In the genomic region with DNA sequence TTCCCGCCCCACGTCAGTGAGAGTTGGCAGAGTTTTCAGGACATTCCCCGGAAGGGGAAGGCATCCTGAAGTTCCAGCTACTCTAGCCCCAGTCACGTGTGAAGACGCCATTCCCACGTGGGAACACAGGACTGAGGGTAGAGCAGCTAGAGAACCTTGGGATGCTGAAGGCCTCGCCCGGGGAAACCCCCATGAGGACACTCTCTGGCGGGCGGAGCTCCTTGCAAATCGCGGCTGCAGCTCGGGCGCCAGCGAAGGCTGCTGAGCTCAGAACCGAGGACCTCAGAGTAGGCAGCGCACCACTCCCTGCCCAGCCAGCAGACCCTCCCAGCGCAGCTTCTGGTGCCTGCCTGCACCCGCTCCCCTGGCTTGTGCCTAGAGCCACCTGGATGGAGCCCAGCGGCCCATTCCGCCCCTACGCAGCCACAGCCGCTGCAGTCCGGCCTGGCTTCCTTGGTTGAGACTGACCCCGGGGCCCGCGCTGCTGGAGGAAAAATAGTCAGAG, we compare ENCODE assay signal across 26 cellular contexts.
"Had no signal": no experiment of that assay in that cellular context is flagged by ENCODE, and none has a peak within 500 bp of the region (broad histone marks: within the 10 kb centered on the region; RNA-seq: fewer than 3 reads in every experiment).

No MANE protein-coding gene starts in this region.

- H3K36me3 Mint-ChIP-seq: immature natural killer cell; naive thymus-derived CD8-positive, alpha-beta T cell; stimulated activated effector memory CD8-positive, alpha-beta T cell treated with anti-CD3 and anti-CD28 coated beads, Interleukin-12 subunit alpha, Interleukin-12 subunit beta, amount 100 ng/mL, for 72 hours; type B pancreatic cell had no signal

- H3K79me2 ChIP-seq: parathyroid adenoma had no signal

- H3K9me3 ChIP-seq: left lung, lower lobe of right lung, neutrophil, right atrium auricular region, right lobe of liver, suprapubic skin, vagina had no signal

- H3K4me3 ChIP-seq: left lung, lower lobe of right lung, right atrium auricular region, right lobe of liver, suprapubic skin, tibial nerve, vagina had no signal

- DNase-seq: hippocampal formation; immature natural killer cell; kidney; left colon; lower lobe of right lung; mammary epithelial cell; mesenchymal stem cell; naive thymus-derived CD8-positive, alpha-beta T cell; occipital lobe; right lobe of liver; stimulated activated CD4-positive, alpha-beta T cell treated with anti-CD3 and anti-CD28 coated beads, Interleukin-4, amount 100 ng/mL, for 24 hours; stimulated activated naive CD4-positive, alpha-beta T cell had no signal

- H3K27me3 Mint-ChIP-seq: progenitor cell of endocrine pancreas; stimulated activated naive CD8-positive, alpha-beta T cell treated with anti-CD3 and anti-CD28 coated beads, Interleukin-15, Interleukin-2, amounts not matched to agents 100 ng/mL and 50 ng/mL, for 24 hours; type B pancreatic cell had no signal

- H3K9me3 Mint-ChIP-seq: naive thymus-derived CD8-positive, alpha-beta T cell; neural crest cell; stimulated activated effector memory CD8-positive, alpha-beta T cell treated with anti-CD3 and anti-CD28 coated beads, Interleukin-12 subunit alpha, Interleukin-12 subunit beta, amount 100 ng/mL, for 72 hours; stimulated activated naive CD8-positive, alpha-beta T cell treated with anti-CD3 and anti-CD28 coated beads, Interleukin-15, Interleukin-2, amounts not matched to agents 100 ng/mL and 50 ng/mL, for 24 hours; type B pancreatic cell had no signal

- H3K4me3 Mint-ChIP-seq: immature natural killer cell; naive thymus-derived CD8-positive, alpha-beta T cell; nephron; neural crest cell; stimulated activated effector memory CD8-positive, alpha-beta T cell treated with anti-CD3 and anti-CD28 coated beads, Interleukin-12 subunit alpha, Interleukin-12 subunit beta, amount 100 ng/mL, for 72 hours; stimulated activated naive CD8-positive, alpha-beta T cell treated with anti-CD3 and anti-CD28 coated beads, Interleukin-15, Interleukin-2, amounts not matched to agents 100 ng/mL and 50 ng/mL, for 24 hours; type B pancreatic cell had no signal

- H3K36me3 ChIP-seq: left lung, lower lobe of right lung, neutrophil, right atrium auricular region, right lobe of liver, suprapubic skin, tibial nerve, vagina had no signal

- H3K27ac ChIP-seq: left lung, lower lobe of right lung, neutrophil, parathyroid adenoma, right atrium auricular region, right lobe of liver, suprapubic skin, tibial nerve, vagina had no signal

- H3K27me3 ChIP-seq: right atrium auricular region, right lobe of liver, suprapubic skin, tibial nerve, vagina had no signal

- H3K27ac Mint-ChIP-seq: immature natural killer cell; naive thymus-derived CD8-positive, alpha-beta T cell; nephron; progenitor cell of endocrine pancreas; stimulated activated effector memory CD8-positive, alpha-beta T cell treated with anti-CD3 and anti-CD28 coated beads, Interleukin-12 subunit alpha, Interleukin-12 subunit beta, amount 100 ng/mL, for 72 hours; stimulated activated naive CD8-positive, alpha-beta T cell treated with anti-CD3 and anti-CD28 coated beads, Interleukin-15, Interleukin-2, amounts not matched to agents 100 ng/mL and 50 ng/mL, for 24 hours; type B pancreatic cell had no signal

- FAIRE-seq: islet of Langerhans, kidney had no signal

- ATAC-seq: left colon; left lung; lower lobe of right lung; naive thymus-derived CD8-positive, alpha-beta T cell; stimulated activated effector memory CD8-positive, alpha-beta T cell treated with anti-CD3 and anti-CD28 coated beads, Interleukin-12 subunit alpha, Interleukin-12 subunit beta, amount 100 ng/mL, for 72 hours had no signal

- H3K4me1 Mint-ChIP-seq: nephron; neural crest cell; stimulated activated effector memory CD8-positive, alpha-beta T cell treated with anti-CD3 and anti-CD28 coated beads, Interleukin-12 subunit alpha, Interleukin-12 subunit beta, amount 100 ng/mL, for 72 hours had no signal

- H3K9ac ChIP-seq: parathyroid adenoma had no signal

- H3K4me1 ChIP-seq: left lung, lower lobe of right lung, parathyroid adenoma, right atrium auricular region, right lobe of liver, suprapubic skin, tibial nerve, vagina had no signal

- H2AFZ ChIP-seq: parathyroid adenoma had no signal
